37 cellular contexts compared by ENCODE assay signal in genomic region chr14:67748312-67748711, GRCh38. TPM values are rescaled to one million over a fixed set of nuclear protein-coding genes. Genes with fewer than 3 reads are reported as not detected.
"Had no signal": no experiment of that assay in that cellular context is flagged by ENCODE, and none has a peak within 500 bp of the region (broad histone marks: within the 10 kb centered on the region; RNA-seq: fewer than 3 reads in every experiment).

No MANE protein-coding gene starts in this region.

- H3K36me3 ChIP-seq: MG63 had no signal

- H3K4me2 ChIP-seq: KMS-11 had no signal

- H3K27ac ChIP-seq: KMS-11 had no signal

- DNase-seq: Karpas-422, Kasumi-1, MG63, MM.1S, MV-4-11, NCI-H1048, NCI-H1092, NCI-H1092 treated with DMSO at 0.1 percent for 48 hours, NCI-H1105, NCI-H1105 treated with DMSO at 0.1 percent for 48 hours, NCI-H1417, NCI-H1417 treated with DMSO at 0.1 percent for 48 hours, NCI-H1436, NCI-H1436 treated with DMSO at 0.1 percent for 48 hours, NCI-H146, NCI-H1694, NCI-H1694 treated with DMSO at 0.1 percent for 48 hours, NCI-H187, NCI-H187 treated with DMSO at 0.1 percent for 48 hours, NCI-H1930, NCI-H2029, NCI-H2029 treated with DMSO at 0.1 percent for 48 hours, NCI-H2081, NCI-H2081 treated with DMSO at 0.1 percent for 48 hours, NCI-H2107, NCI-H2171, NCI-H2171 treated with DMSO at 0.1 percent for 48 hours, NCI-H2227 treated with DMSO at 0.1 percent for 48 hours, NCI-H226, NCI-H345, NCI-H446, NCI-H446 treated with DMSO at 0.1 percent for 48 hours, NCI-H510A had no signal

- H3K27me3 ChIP-seq: MG63 had no signal

- H3K4me3 ChIP-seq: MG63 had no signal

- H3K9me3 ChIP-seq: MG63 had no signal

- H3K9ac ChIP-seq: KMS-11 had no signal

RNA-seq across cellular contexts. Expression of gene RDH12, which starts 46.6 kb away (rescaled TPM):
- total RNA-seq: LHCN-M2, MCF 10A, NCI-H460 had no signal
